8 cellular contexts compared by ENCODE assay signal in genomic region chr3:179323197-179323901, GRCh38. TPM values are rescaled to one million over a fixed set of nuclear protein-coding genes. Genes with fewer than 3 reads are reported as not detected.
DNase-seq lines count a peak whose midpoint lies in the region; ATAC-seq and TF ChIP-seq lines count a peak whose summit lies in the region.

No MANE protein-coding gene starts in this region.

- H3K27me3 ChIP-seq in lower lobe of right lung (ENCODE audit: low read depth) = no peaks in the 10 kb centered on the region

- intact Hi-C loops in lower lobe of right lung (cut with DNase I) = no loop called here

- H3K9me3 ChIP-seq in lower lobe of right lung = no peaks in the 10 kb centered on the region

- POLR2A ChIA-PET in activated CD4-positive, alpha-beta memory T cell treated with anti-CD3 and anti-CD28 coated beads, Interleukin-2, amount 10 ng/mL, durations not matched to agents 7 days and 5 days (lab: Charles Lee) = interaction anchor here (1.0 to 3.9 kb wide), 13 partner anchors 10 to 308 kb away, joined by 4 to 42 read pairs (median 6); partner anchors contain the start of genes ACTL6A, GNB4, MFN1 and MRPL47

- H3K27me3 Mint-ChIP-seq in activated CD4-positive, alpha-beta memory T cell treated with anti-CD3 and anti-CD28 coated beads, Interleukin-2, amount 10 ng/mL, durations not matched to agents 7 days and 5 days = peaks cover 5% of the 10 kb centered on the region

- peaks cover 10% of the 10 kb centered on the region for H3K36me3 Mint-ChIP-seq in activated CD4-positive, alpha-beta memory T cell treated with anti-CD3 and anti-CD28 coated beads, Interleukin-2, amount 10 ng/mL, durations not matched to agents 7 days and 5 days (ENCODE audit: low read depth)

- DNase-seq in AG10803 (ENCODE audit: low read depth) (peak; percentile 75), NCI-H460 (ENCODE audit: extremely low read depth, low read depth) (peak; percentile 17), ecto neural progenitor cell (ENCODE audit: low spot score) (peak; percentile 82), lower lobe of right lung (peak; percentile 79)
- DNase-seq in activated CD4-positive, alpha-beta memory T cell treated with anti-CD3 and anti-CD28 coated beads, Interleukin-2, amount 10 ng/mL, durations not matched to agents 7 days and 5 days = peak; percentile 62
- peak; percentile 27 to 61 (median 28) for DNase-seq in stimulated activated CD4-positive, alpha-beta T cell treated with anti-CD3 and anti-CD28 coated beads, TNF-alpha, amount 100 ng/mL, for 24 hours (ENCODE audit: low read depth in 3 of 3)

- peak overlapping the region; percentile 91 for H3K4me3 ChIP-seq in AG10803 (ENCODE audit: low read length)
- peak overlapping the region; percentile 86 for H3K4me3 ChIP-seq in lower lobe of right lung

- H3K4me1 Mint-ChIP-seq in activated CD4-positive, alpha-beta memory T cell treated with anti-CD3 and anti-CD28 coated beads, Interleukin-2, amount 10 ng/mL, durations not matched to agents 7 days and 5 days = peaks cover 25% of the 10 kb centered on the region

- H3K4me3 Mint-ChIP-seq in activated CD4-positive, alpha-beta memory T cell treated with anti-CD3 and anti-CD28 coated beads, Interleukin-2, amount 10 ng/mL, durations not matched to agents 7 days and 5 days = peak overlapping the region; percentile 84

- peaks cover 23% of the 10 kb centered on the region for H3K4me1 ChIP-seq in lower lobe of right lung

- H3K27ac Mint-ChIP-seq in activated CD4-positive, alpha-beta memory T cell treated with anti-CD3 and anti-CD28 coated beads, Interleukin-2, amount 10 ng/mL, durations not matched to agents 7 days and 5 days = peak overlapping the region; percentile 84

- ATAC-seq in GM18907 (IDR thresholded peaks at IDR 0.05; ENCODE audit: unreplicated experiment) (peak; percentile 51), HG03139 (IDR thresholded peaks at IDR 0.05; ENCODE audit: unreplicated experiment) (peak; percentile 35), lower lobe of right lung (peak; percentile 77 to 80)

- peaks cover 19% of the 10 kb centered on the region for H3K36me3 ChIP-seq in lower lobe of right lung

- CTCF ChIA-PET in activated CD4-positive, alpha-beta memory T cell treated with anti-CD3 and anti-CD28 coated beads, Interleukin-2, amount 10 ng/mL, durations not matched to agents 7 days and 5 days (lab: Charles Lee) = interaction anchor here (0.7 to 1.4 kb wide), 5 partner anchors 9 to 175 kb away, joined by 3 to 4 read pairs (median 3); partner anchors contain the start of genes MFN1 and PIK3CA

- TF ChIP-seq CTCF in AG10803 (conservative IDR thresholded peaks at IDR 0.05; ENCODE audit: low read length) (no peak), lower lobe of right lung (IDR thresholded peaks at IDR 0.05) (no peak)

- peak overlapping the region; percentile 94 for H3K27ac ChIP-seq in lower lobe of right lung

- no peaks in the 10 kb centered on the region for H3K9me3 Mint-ChIP-seq in activated CD4-positive, alpha-beta memory T cell treated with anti-CD3 and anti-CD28 coated beads, Interleukin-2, amount 10 ng/mL, durations not matched to agents 7 days and 5 days

RNA-seq across cellular contexts. Expression of gene ZNF639, which starts 0.5 kb away (rescaled TPM):
- total RNA-seq in NCI-H460 (2014; rRNA removed; shearing (Covaris generic)) = 49.0 and 51.0 TPM in 2 replicates
- 35.2 and 45.5 TPM in 2 replicates for polyA plus RNA-seq in NCI-H460 (2014; cell fraction: nucleus; rRNA removed)
- total RNA-seq in activated CD4-positive, alpha-beta memory T cell treated with anti-CD3 and anti-CD28 coated beads, Interleukin-2, amount 10 ng/mL, durations not matched to agents 7 days and 5 days = 10 to 100 TPM; 29.8 to 31.5 TPM
- total RNA-seq in lower lobe of right lung = 26.2 TPM

RNA-seq across cellular contexts. Expression of gene MFN1, which starts 24.2 kb away (rescaled TPM):
- 37.2 and 42.4 TPM in 2 replicates for total RNA-seq in NCI-H460 (2014; rRNA removed; shearing (Covaris generic))
- 14.3 and 26.6 TPM in 2 replicates for polyA plus RNA-seq in NCI-H460 (2014; cell fraction: nucleus; rRNA removed)
- total RNA-seq in activated CD4-positive, alpha-beta memory T cell treated with anti-CD3 and anti-CD28 coated beads, Interleukin-2, amount 10 ng/mL, durations not matched to agents 7 days and 5 days = 10 to 100 TPM; 30.6 to 31.2 TPM
- total RNA-seq in lower lobe of right lung = 45.9 TPM

Comparison
In these comparisons a context has a peak if more than half of its experiments do, and no peak if none do; other contexts are left out.
1. Peak in every context shown above with its lines: DNase-seq, ATAC-seq, H3K4me3 ChIP-seq and H3K27ac ChIP-seq.
2. DNase-seq: peak in every context shown above with its lines; median percentile 82 in ecto neural progenitor cell; 79 in lower lobe of right lung; 75 in AG10803; 62 in activated CD4-positive, alpha-beta memory T cell treated with anti-CD3 and anti-CD28 coated beads, Interleukin-2, amount 10 ng/mL, durations not matched to agents 7 days and 5 days; 28 in stimulated activated CD4-positive, alpha-beta T cell treated with anti-CD3 and anti-CD28 coated beads, TNF-alpha, amount 100 ng/mL, for 24 hours; 17 in NCI-H460.